7 cellular contexts compared by ENCODE assay signal in genomic region chr1:27342778-27343638, GRCh38. TPM values are rescaled to one million over a fixed set of nuclear protein-coding genes. Genes with fewer than 3 reads are reported as not detected.
DNase-seq lines count a peak whose midpoint lies in the region; ATAC-seq and TF ChIP-seq lines count a peak whose summit lies in the region.

No MANE protein-coding gene starts in this region.

- peak; percentile 47 for ATAC-seq in GM19324 (IDR thresholded peaks at IDR 0.05; ENCODE audit: low FRiP score, unreplicated experiment)
- peak; percentile 13 for ATAC-seq in sciatic nerve

- peak; percentile 77 for DNase-seq in NCI-H2196 (lab: John Stamatoyannopoulos, UW; ENCODE audit: unreplicated experiment)
- peak; percentile 75 to 81 for DNase-seq in activated CD4-positive, alpha-beta T cell treated with anti-CD3 and anti-CD28 coated beads, Interleukin-2, amount 50 U/mL, for 4 hours
- peak; percentile 99 for DNase-seq in epithelial cell of esophagus (ENCODE audit: low read depth)
- DNase-seq in sciatic nerve (ENCODE audit: low spot score), result no peak
- DNase-seq in mesenteric fat pad (ENCODE audit: low spot score), result no peak
- DNase-seq in NCI-H524 treated with DMSO at 0.1 percent for 48 hours (lab: John Stamatoyannopoulos, UW), result no peak

- no peak for TF ChIP-seq CTCF in epithelial cell of esophagus (IDR thresholded peaks at IDR 0.05; ENCODE audit: insufficient read depth, low read depth, low read length, missing control alignments)

- intact Hi-C loops in sciatic nerve (cut with DNase I), result no loop called here

- peak overlapping the region; percentile 98 for H3K4me3 ChIP-seq in epithelial cell of esophagus (ENCODE audit: low read length)

RNA-seq across cellular contexts. Expression of gene SYTL1, which starts 1.2 kb away (rescaled TPM):
- total RNA-seq in sciatic nerve (3.5 TPM), mesenteric fat pad (1.9 TPM)

RNA-seq across cellular contexts. Expression of gene TMEM222, which starts 21.0 kb away (rescaled TPM):
- total RNA-seq in sciatic nerve (37.8 TPM), mesenteric fat pad (39.2 TPM)

RNA-seq across cellular contexts. Expression of gene MAP3K6, which starts 23.8 kb away (rescaled TPM):
- total RNA-seq in sciatic nerve, result 88.4 TPM
- 95.0 TPM for total RNA-seq in mesenteric fat pad

RNA-seq across cellular contexts. Expression of gene FCN3, which starts 31.6 kb away (rescaled TPM):
- 1.2 TPM for total RNA-seq in sciatic nerve
- total RNA-seq in mesenteric fat pad, result 51.9 TPM

RNA-seq across cellular contexts. Expression of gene CD164L2, which starts 40.1 kb away (rescaled TPM):
- total RNA-seq in sciatic nerve (not detected), mesenteric fat pad (not detected)

Comparison
In these comparisons a context has a peak if more than half of its experiments do, and no peak if none do; other contexts are left out.
1. DNase-seq: peak in NCI-H2196 (single experiment), activated CD4-positive, alpha-beta T cell treated with anti-CD3 and anti-CD28 coated beads, Interleukin-2, amount 50 U/mL, for 4 hours (2 of 2) and epithelial cell of esophagus (single experiment); none in sciatic nerve (single experiment), mesenteric fat pad (single experiment) and NCI-H524 treated with DMSO at 0.1 percent for 48 hours (single experiment).